In genomic region chr15:31217067-31217466, GRCh38 we compare ENCODE assay signal across 10 cellular contexts.
DNase-seq lines count a peak whose midpoint lies in the region; ATAC-seq and TF ChIP-seq lines count a peak whose summit lies in the region.
"Had no signal": no experiment of that assay in that cellular context is flagged by ENCODE, and none has a peak within 500 bp of the region (broad histone marks: within the 10 kb centered on the region; RNA-seq: fewer than 3 reads in every experiment).

No MANE protein-coding gene starts in this region.

- no peak for TF ChIP-seq POLR2A in heart left ventricle (IDR thresholded peaks at IDR 0.05)

- H3K27me3 ChIP-seq in heart left ventricle (no peaks in the 10 kb centered on the region), lower lobe of right lung (ENCODE audit: low read depth) (no peaks in the 10 kb centered on the region), upper lobe of right lung (no peaks in the 10 kb centered on the region)

- WGBS in heart left ventricle, 4 donors = 92 to 96% (median 94%) methylated on average over 6 of the region's 6 CpGs

- no peaks in the 10 kb centered on the region for H3K9me3 ChIP-seq in heart left ventricle
- no peaks in the 10 kb centered on the region for H3K9me3 ChIP-seq in lower lobe of right lung
- no peaks in the 10 kb centered on the region for H3K9me3 ChIP-seq in upper lobe of right lung

- H3K27me3 Mint-ChIP-seq in activated naive CD8-positive, alpha-beta T cell treated with anti-CD3 and anti-CD28 coated beads for 36 hours = no peaks in the 10 kb centered on the region

- DNase-seq in heart left ventricle (no peak), cardiac septum (ENCODE audit: low spot score) (no peak), lower lobe of right lung (no peak), upper lobe of right lung (no peak), SKM-1 (lab: John Stamatoyannopoulos, UW; ENCODE audit: unreplicated experiment) (no peak), NCI-H2081 (lab: John Stamatoyannopoulos, UW) (no peak)
- no peak for DNase-seq in activated naive CD8-positive, alpha-beta T cell treated with anti-CD3 and anti-CD28 coated beads for 36 hours
- DNase-seq: cerebellar nuclear complex, HFFc6 had no signal

- intact Hi-C loops in heart left ventricle (cut with DNase I) = loop anchor here (2.0 to 10.0 kb wide), 13 partner anchors 35 to 270 kb away; partner anchors contain the start of gene KLF13 (in 4 of the 10)
- intact Hi-C loops in cardiac septum (cut with DNase I) = loop anchor here (5.0 kb wide), 1 partner anchor 220 kb away; no protein-coding TSS in a partner anchor
- intact Hi-C loops in lower lobe of right lung (cut with DNase I) = loop anchor here (10.0 kb wide), 1 partner anchor 108 kb away; the partner anchor contains the start of gene KLF13
- intact Hi-C loops in upper lobe of right lung (cut with DNase I) = loop anchor here (10.0 kb wide), 1 partner anchor 108 kb away; the partner anchor contains the start of gene KLF13

- H3K4me3 ChIP-seq in heart left ventricle = peak overlapping the region in 1 of 12 donors; percentile 72
- peak overlapping the region; percentile 68 for H3K4me3 ChIP-seq in lower lobe of right lung
- H3K4me3 ChIP-seq in upper lobe of right lung = peak overlapping the region; percentile 63

- no peaks in the 10 kb centered on the region for H3K36me3 Mint-ChIP-seq in activated naive CD8-positive, alpha-beta T cell treated with anti-CD3 and anti-CD28 coated beads for 36 hours

- TF ChIP-seq CTCF in heart left ventricle (IDR thresholded peaks at IDR 0.05) = no peak
- TF ChIP-seq CTCF in lower lobe of right lung (IDR thresholded peaks at IDR 0.05) = no peak
- no peak for TF ChIP-seq CTCF in upper lobe of right lung (IDR thresholded peaks at IDR 0.05)

- peak overlapping the region in 10 of 12 donors; percentile 91 to 98 (median 96) for H3K27ac ChIP-seq in heart left ventricle
- peak overlapping the region; percentile 99 for H3K27ac ChIP-seq in lower lobe of right lung
- peak overlapping the region; percentile 99 for H3K27ac ChIP-seq in upper lobe of right lung

- H3K27ac Mint-ChIP-seq in activated naive CD8-positive, alpha-beta T cell treated with anti-CD3 and anti-CD28 coated beads for 36 hours = no peak overlapping the region
- H3K27ac Mint-ChIP-seq: HFFc6 had no signal

- no peak for ATAC-seq in heart left ventricle
- ATAC-seq in lower lobe of right lung = no peak
- no peak for ATAC-seq in upper lobe of right lung
- no peak for ATAC-seq in HG03378 (IDR thresholded peaks at IDR 0.05; ENCODE audit: unreplicated experiment)

- peak overlapping the region; percentile 81 for H3K4me3 Mint-ChIP-seq in activated naive CD8-positive, alpha-beta T cell treated with anti-CD3 and anti-CD28 coated beads for 36 hours

- no peaks in the 10 kb centered on the region for H3K9me3 Mint-ChIP-seq in activated naive CD8-positive, alpha-beta T cell treated with anti-CD3 and anti-CD28 coated beads for 36 hours
- H3K9me3 Mint-ChIP-seq: HFFc6 had no signal

- H3K36me3 ChIP-seq in heart left ventricle (no peaks in the 10 kb centered on the region), lower lobe of right lung (no peaks in the 10 kb centered on the region), upper lobe of right lung (no peaks in the 10 kb centered on the region)

- H3K4me1 ChIP-seq in heart left ventricle = peaks cover 0 to 70% (median 31%) of the 10 kb centered on the region in 12 donors
- peaks cover 44% of the 10 kb centered on the region for H3K4me1 ChIP-seq in lower lobe of right lung
- H3K4me1 ChIP-seq in upper lobe of right lung = peaks cover 38% of the 10 kb centered on the region

- peaks cover 16% of the 10 kb centered on the region for H3K4me1 Mint-ChIP-seq in activated naive CD8-positive, alpha-beta T cell treated with anti-CD3 and anti-CD28 coated beads for 36 hours
